In the genomic region with DNA sequence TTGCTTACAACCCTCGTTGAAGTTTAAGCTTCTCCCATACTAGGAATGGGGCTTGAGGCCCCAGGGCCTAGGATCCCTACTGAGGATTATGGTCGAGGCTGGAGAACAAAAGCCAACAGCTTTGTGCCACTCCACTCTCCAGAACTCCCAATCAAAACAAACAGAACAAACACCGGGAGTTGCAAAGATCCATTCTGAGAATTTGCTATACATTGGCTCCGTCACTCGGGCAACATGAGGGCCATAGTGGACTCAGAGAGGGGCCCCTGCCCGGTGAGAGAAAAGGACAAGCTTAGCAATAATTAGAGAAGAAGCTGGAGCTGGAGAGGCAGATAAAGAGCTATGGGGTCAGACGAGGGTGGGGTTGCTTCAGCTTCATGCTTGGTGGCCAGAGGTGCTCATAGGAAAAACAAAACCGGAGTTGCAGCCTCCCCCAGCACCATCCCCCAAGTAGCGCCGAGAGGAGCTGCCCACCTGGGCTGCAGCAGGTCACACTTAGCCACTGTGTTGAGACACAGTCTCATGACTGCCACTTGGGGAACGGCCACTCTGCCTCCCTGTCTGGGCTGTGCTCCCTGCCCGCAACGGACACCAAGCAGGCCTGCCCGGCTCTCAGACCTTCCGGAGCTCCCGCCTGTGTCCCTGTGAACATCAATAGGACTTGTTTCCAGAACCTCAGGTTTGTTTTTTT, we compare ENCODE assay signal across 26 cellular contexts.
DNase-seq lines count a peak whose midpoint lies in the region; ATAC-seq and TF ChIP-seq lines count a peak whose summit lies in the region.
"Had no signal": no experiment of that assay in that cellular context is flagged by ENCODE, and none has a peak within 500 bp of the region (broad histone marks: within the 10 kb centered on the region; RNA-seq: fewer than 3 reads in every experiment).

No MANE protein-coding gene starts in this region.

- POLR2A ChIA-PET in activated CD4-positive, alpha-beta T cell treated with anti-CD3 and anti-CD28 coated beads for 36 hours (lab: Charles Lee) = no interaction called here

- peak overlapping the region; percentile 78 for H2BK15ac ChIP-seq in mesenchymal stem cell (ENCODE audit: low read depth, poor library complexity, severe bottlenecking)

- peak overlapping the region in 1 of 2 experiments; percentile 66 for H3K14ac ChIP-seq in mesenchymal stem cell (ENCODE audit: low read length in 2 of 2)

- H2BK120ac ChIP-seq in mesenchymal stem cell (ENCODE audit: low read depth, low read length) = no peak overlapping the region

- CTCF ChIA-PET in activated CD4-positive, alpha-beta T cell treated with anti-CD3 and anti-CD28 coated beads for 36 hours (lab: Charles Lee) = interaction anchor here (0.6 to 1.3 kb wide), 4 partner anchors 13 to 240 kb away, joined by 3 to 4 read pairs (median 3); no protein-coding TSS in a partner anchor

- H3K4me1 ChIP-seq in mesenchymal stem cell (ENCODE audit: control insufficient read depth, insufficient read depth, low read depth, low read length) (peaks cover 34% of the 10 kb centered on the region), thyroid gland (peaks cover 49 to 72% of the 10 kb centered on the region in 2 donors)

- H3K4me1 Mint-ChIP-seq in brain = peaks cover 69% of the 10 kb centered on the region
- H3K4me1 Mint-ChIP-seq in activated CD4-positive, alpha-beta T cell treated with anti-CD3 and anti-CD28 coated beads for 36 hours = peaks cover 3% of the 10 kb centered on the region
- H3K4me1 Mint-ChIP-seq: CD8-positive, alpha-beta memory T cell; T-helper 17 cell had no signal

- no peaks in the 10 kb centered on the region for H3K79me1 ChIP-seq in mesenchymal stem cell (replicated peaks; ENCODE audit: low read length, poor library complexity, severe bottlenecking)

- H3K9me3 ChIP-seq in mesenchymal stem cell (ENCODE audit: control insufficient read depth, low read length) (no peaks in the 10 kb centered on the region), thyroid gland (no peaks in the 10 kb centered on the region)
- H3K9me3 ChIP-seq: adrenal gland, body of pancreas, heart left ventricle had no signal

- peak overlapping the region; percentile 4 for H2BK5ac ChIP-seq in mesenchymal stem cell (ENCODE audit: low read depth, low read length, poor library complexity, severe bottlenecking)

- no peaks in the 10 kb centered on the region for H3K36me3 Mint-ChIP-seq in brain
- H3K36me3 Mint-ChIP-seq in activated CD4-positive, alpha-beta T cell treated with anti-CD3 and anti-CD28 coated beads for 36 hours (ENCODE audit: low read depth) = no peaks in the 10 kb centered on the region
- H3K36me3 Mint-ChIP-seq: CD8-positive, alpha-beta memory T cell had no signal

- peaks cover 12% of the 10 kb centered on the region for H3K27me3 Mint-ChIP-seq in brain
- H3K27me3 Mint-ChIP-seq in activated CD4-positive, alpha-beta T cell treated with anti-CD3 and anti-CD28 coated beads for 36 hours = no peaks in the 10 kb centered on the region
- H3K27me3 Mint-ChIP-seq: stimulated activated naive CD8-positive, alpha-beta T cell treated with anti-CD3 and anti-CD28 coated beads, Interleukin-15, Interleukin-2, amounts not matched to agents 100 ng/mL and 50 ng/mL, for 24 hours had no signal

- DNase-seq in Right ventricle myocardium inferior (ENCODE audit: missing footprints) (peak; percentile 18), cardiac septum (ENCODE audit: low spot score) (no peak), mesenchymal stem cell (no peak), thyroid gland (peak; percentile 73 to 76), RKO (ENCODE audit: low spot score) (no peak)
- no peak for DNase-seq in activated CD4-positive, alpha-beta T cell treated with anti-CD3 and anti-CD28 coated beads for 36 hours
- DNase-seq in activated CD4-positive, alpha-beta T cell treated with anti-CD3 and anti-CD28 coated beads, Interleukin-2, amount 50 U/mL, for 1 hour = no peak
- DNase-seq: activated naive CD4-positive, alpha-beta T cell treated with anti-CD3 and anti-CD28 coated beads for 36 hours; activated T-cell treated with anti-CD3 and anti-CD28 coated beads, Interleukin-2, amount 50 U/mL, for 72 hours; adrenal gland; body of pancreas; foreskin fibroblast; mesendoderm; NCI-H2081; NCI-H226; NCI-H774; nucleus accumbens; RPMI8226; small intestine; T-helper 17 cell had no signal

- H3K27ac ChIP-seq in mesenchymal stem cell (ENCODE audit: low read length, poor library complexity, severe bottlenecking) (no peak overlapping the region), thyroid gland (peak overlapping the region in 2 of 3 donors; percentile 19 to 35)
- H3K27ac ChIP-seq: adrenal gland, body of pancreas, VCaP had no signal

- no peak overlapping the region for H3K23ac ChIP-seq in mesenchymal stem cell (ENCODE audit: low read length in 2 of 2)

- H3K27me3 ChIP-seq in mesenchymal stem cell (ENCODE audit: control insufficient read depth in 1 of 2, insufficient read depth in 1 of 2, low read length in 2 of 2) (no peaks in the 10 kb centered on the region), thyroid gland (no peaks in the 10 kb centered on the region)
- H3K27me3 ChIP-seq: adrenal gland, body of pancreas, heart left ventricle had no signal

- H3K4me3 ChIP-seq in mesenchymal stem cell (ENCODE audit: insufficient read depth in 1 of 2, low read depth in 1 of 2, low read length in 2 of 2) = no peak overlapping the region
- no peak overlapping the region for H3K4me3 ChIP-seq in thyroid gland (replicated peaks in 1 of 3)
- H3K4me3 ChIP-seq: adrenal gland, body of pancreas, heart left ventricle had no signal

- no peak for TF ChIP-seq CTCF in brain (conservative IDR thresholded peaks at IDR 0.05)
- no peak for TF ChIP-seq CTCF in thyroid gland (IDR thresholded peaks at IDR 0.05)

- no peak for ATAC-seq in Right ventricle myocardium inferior
- no peak for ATAC-seq in activated CD4-positive, alpha-beta T cell treated with anti-CD3 and anti-CD28 coated beads for 36 hours
- ATAC-seq: body of pancreas, heart left ventricle, SK-N-SH treated with all-trans-retinoic acid at 6 μM for 48 hours, T-helper 17 cell had no signal

- H3K18ac ChIP-seq in mesenchymal stem cell (ENCODE audit: low read depth in 1 of 2, low read length in 2 of 2) = peak overlapping the region in 1 of 2 experiments; percentile 76

- H2AFZ ChIP-seq in mesenchymal stem cell (ENCODE audit: low read depth, low read length) = no peak overlapping the region

- H3K36me3 ChIP-seq in mesenchymal stem cell (ENCODE audit: control insufficient read depth in 1 of 2, insufficient read depth in 2 of 2, low read depth in 1 of 2, low read length in 2 of 2) = no peaks in the 10 kb centered on the region
- H3K36me3 ChIP-seq in thyroid gland = no peaks in the 10 kb centered on the region
- H3K36me3 ChIP-seq: adrenal gland, heart left ventricle had no signal

- WGBS in mesenchymal stem cell = 82% methylated on average over 16 of the region's 16 CpGs
- WGBS in thyroid gland, 2 donors = 47 to 51% methylated on average over 16 of the region's 16 CpGs

- no peak overlapping the region for H4K8ac ChIP-seq in mesenchymal stem cell (ENCODE audit: low read length)

- H4K91ac ChIP-seq in mesenchymal stem cell (ENCODE audit: low read length) = no peak overlapping the region

- peaks cover 0 to 13% (median 0%) of the 10 kb centered on the region in 5 experiments for H3K9me3 Mint-ChIP-seq in brain
- no peaks in the 10 kb centered on the region for H3K9me3 Mint-ChIP-seq in activated CD4-positive, alpha-beta T cell treated with anti-CD3 and anti-CD28 coated beads for 36 hours (ENCODE audit: low read depth)
- H3K9me3 Mint-ChIP-seq: activated naive CD4-positive, alpha-beta T cell treated with anti-CD3 and anti-CD28 coated beads for 36 hours; activated T-cell treated with anti-CD3 and anti-CD28 coated beads, Interleukin-2, amount 50 U/mL, for 72 hours; CD8-positive, alpha-beta memory T cell; stimulated activated naive CD8-positive, alpha-beta T cell treated with anti-CD3 and anti-CD28 coated beads, Interleukin-15, Interleukin-2, amounts not matched to agents 100 ng/mL and 50 ng/mL, for 24 hours had no signal

- peak overlapping the region in 3 of 5 experiments; percentile 27 to 92 (median 28) for H3K27ac Mint-ChIP-seq in brain
- no peak overlapping the region for H3K27ac Mint-ChIP-seq in activated CD4-positive, alpha-beta T cell treated with anti-CD3 and anti-CD28 coated beads for 36 hours
- H3K27ac Mint-ChIP-seq: activated naive CD4-positive, alpha-beta T cell treated with anti-CD3 and anti-CD28 coated beads for 36 hours; activated T-cell treated with anti-CD3 and anti-CD28 coated beads, Interleukin-2, amount 50 U/mL, for 72 hours; CD8-positive, alpha-beta memory T cell; stimulated activated naive CD8-positive, alpha-beta T cell treated with anti-CD3 and anti-CD28 coated beads, Interleukin-15, Interleukin-2, amounts not matched to agents 100 ng/mL and 50 ng/mL, for 24 hours; T-helper 17 cell had no signal

- H3K4me2 ChIP-seq in mesenchymal stem cell (ENCODE audit: low read length, poor library complexity, severe bottlenecking) = no peak overlapping the region

- intact Hi-C loops in Right ventricle myocardium inferior (cut with DNase I) (no loop called here), cardiac septum (cut with DNase I) (no loop called here), thyroid gland (cut with DNase I) (loop anchor here (10.0 kb wide), 1 partner anchor 70 kb away; no protein-coding TSS in a partner anchor)
- intact Hi-C loops in activated CD4-positive, alpha-beta T cell treated with anti-CD3 and anti-CD28 coated beads for 36 hours (cut with DNase I, micrococcal nuclease) = no loop called here

- peak overlapping the region in 1 of 2 experiments; percentile 95 for H2BK12ac ChIP-seq in mesenchymal stem cell (ENCODE audit: low read length in 2 of 2)

- TF ChIP-seq POLR2A in thyroid gland (IDR thresholded peaks at IDR 0.05) = no peak

- no peak overlapping the region for H3K4me3 Mint-ChIP-seq in brain
- no peak overlapping the region for H3K4me3 Mint-ChIP-seq in activated CD4-positive, alpha-beta T cell treated with anti-CD3 and anti-CD28 coated beads for 36 hours
- H3K4me3 Mint-ChIP-seq: activated naive CD4-positive, alpha-beta T cell treated with anti-CD3 and anti-CD28 coated beads for 36 hours; activated T-cell treated with anti-CD3 and anti-CD28 coated beads, Interleukin-2, amount 50 U/mL, for 72 hours; CD8-positive, alpha-beta memory T cell; stimulated activated naive CD8-positive, alpha-beta T cell treated with anti-CD3 and anti-CD28 coated beads, Interleukin-15, Interleukin-2, amounts not matched to agents 100 ng/mL and 50 ng/mL, for 24 hours; T-helper 17 cell had no signal

- H3K9ac ChIP-seq in mesenchymal stem cell (ENCODE audit: low read length) = no peak overlapping the region

- H3K4ac ChIP-seq in mesenchymal stem cell (ENCODE audit: low read depth in 1 of 2, low read length in 2 of 2) = peak overlapping the region in 1 of 2 experiments; percentile 37

- H2AK5ac ChIP-seq in mesenchymal stem cell (ENCODE audit: low read length, severe bottlenecking) = no peak overlapping the region

Comparison
In these comparisons a context has a peak if more than half of its experiments do, and no peak if none do; other contexts are left out.
1. DNase-seq: peak in Right ventricle myocardium inferior (single experiment) and thyroid gland (2 of 2); none in cardiac septum (single experiment), mesenchymal stem cell (single experiment), activated CD4-positive, alpha-beta T cell treated with anti-CD3 and anti-CD28 coated beads for 36 hours (single experiment), activated CD4-positive, alpha-beta T cell treated with anti-CD3 and anti-CD28 coated beads, Interleukin-2, amount 50 U/mL, for 1 hour (single experiment) and RKO (single experiment).